8 cellular contexts compared by ENCODE assay signal in genomic region chr9:21812945-21813568, GRCh38. TPM values are rescaled to one million over a fixed set of nuclear protein-coding genes. Genes with fewer than 3 reads are reported as not detected.
DNase-seq lines count a peak whose midpoint lies in the region; ATAC-seq, FAIRE-seq and TF ChIP-seq lines count a peak whose summit lies in the region.

No MANE protein-coding gene starts in this region.

- no peaks in the 10 kb centered on the region for H3K27me3 Mint-ChIP-seq in CD4-positive, alpha-beta memory T cell

- H3K27ac ChIP-seq in CD4-positive, alpha-beta memory T cell (ENCODE audit: low read depth, low read length): no peak overlapping the region
- H3K27ac ChIP-seq in Panc1 (ENCODE audit: low read length) (peak overlapping the region; percentile 23; the same call in 1 of the 2 replicates), trophoblast cell (ENCODE audit: low read depth, low read length) (no peak overlapping the region)

- TF ChIP-seq CTCF in Panc1 (IDR thresholded peaks at IDR 0.05): peak; percentile 77

- H3K23ac ChIP-seq in trophoblast cell (ENCODE audit: low read length): no peak overlapping the region

- peak; percentile 59 to 71 (median 64) for DNase-seq in CD4-positive, alpha-beta memory T cell
- DNase-seq in Panc1 (ENCODE audit: low read depth, low spot score) (peak; percentile 74), globus pallidus (ENCODE audit: low spot score) (peak; percentile 73), trophoblast cell (peak; percentile 88 to 96), urothelium cell line (ENCODE audit: low spot score) (peak; percentile 61)
- peak; percentile 55 for DNase-seq in activated effector memory CD4-positive, alpha-beta T cell treated with Interleukin-2 at 50 U/mL for 16 hours

- no peaks in the 10 kb centered on the region for H3K79me2 ChIP-seq in trophoblast cell (ENCODE audit: control insufficient read depth, insufficient read depth, low read length, poor library complexity)

- no TSS peak for BruUV-seq in Panc1 (replicated peaks; lab: Mats Ljungman, UMichigan)

- H3K9ac ChIP-seq in trophoblast cell (ENCODE audit: low read length): no peak overlapping the region

- no peak overlapping the region for H3K4me3 ChIP-seq in CD4-positive, alpha-beta memory T cell (ENCODE audit: low read length in 2 of 2)
- no peak overlapping the region for H3K4me3 ChIP-seq in Panc1 (ENCODE audit: low read depth in 2 of 2, low read length in 2 of 2)
- no peak overlapping the region for H3K4me3 ChIP-seq in trophoblast cell (ENCODE audit: low read depth, low read length)

- no CpG with 5 or more reads among the region's 5 CpGs for WGBS in trophoblast cell (ENCODE audit: extremely low coverage, insufficient coverage, insufficient read length)

- no peak overlapping the region for H2AFZ ChIP-seq in trophoblast cell (ENCODE audit: insufficient read depth, low read length, poor library complexity)

- peak overlapping the region in 2 of 8 donors; percentile 41 to 49 for H3K4me3 Mint-ChIP-seq in CD4-positive, alpha-beta memory T cell

- no peak overlapping the region for H2BK12ac ChIP-seq in trophoblast cell (ENCODE audit: low read length)

- no peak overlapping the region for H3K4ac ChIP-seq in trophoblast cell (ENCODE audit: low read depth, low read length)

- intact Hi-C loops in CD4-positive, alpha-beta memory T cell (cut with micrococcal nuclease): loop anchor here (1.0 to 5.0 kb wide), 7 partner anchors 104 to 431 kb away; no protein-coding TSS in a partner anchor
- intact Hi-C loops in Panc1 (cut with micrococcal nuclease; ENCODE audit: unreplicated experiment): no loop called here

- peaks cover 23 to 56% of the 10 kb centered on the region in 2 donors for H3K36me3 Mint-ChIP-seq in CD4-positive, alpha-beta memory T cell

- CTCF ChIA-PET in CD4-positive, alpha-beta memory T cell (lab: Charles Lee; ENCODE audit: partially characterized antibody): interaction anchor here (0.6 to 16.8 kb wide), 54 partner anchors 10 to 645 kb away, joined by 3 to 355 read pairs (median 4); partner anchors contain the start of genes CDKN2A, CDKN2B, CDKN2B-AS1 and IFNA4
- CTCF ChIA-PET in Panc1 (lab: Charles Lee): interaction anchor here (0.8 to 1.1 kb wide), 3 partner anchors 293 to 639 kb away, joined by 3 read pairs; no protein-coding TSS in a partner anchor

- H4K8ac ChIP-seq in trophoblast cell (ENCODE audit: low read depth, low read length): no peak overlapping the region

- in situ Hi-C loops in Panc1 (cut with HindIII; ENCODE audit: low pct_unique_long_range_greater_than_20kb, low sequenced_read_pairs): no loop called here

- no peak for FAIRE-seq in urothelium cell line (lab: Jason Lieb, UNC)

- no peak overlapping the region for H4K91ac ChIP-seq in trophoblast cell (ENCODE audit: low read depth, low read length)

- ATAC-seq in GM19351 (IDR thresholded peaks at IDR 0.05; ENCODE audit: unreplicated experiment) (peak; percentile 60), HG03521 (IDR thresholded peaks at IDR 0.05; ENCODE audit: unreplicated experiment) (peak; percentile 64), Panc1 (peak; percentile 86)

- H2BK120ac ChIP-seq in trophoblast cell (ENCODE audit: insufficient read depth, low read length, poor library complexity): no peak overlapping the region

- H3K4me1 ChIP-seq in CD4-positive, alpha-beta memory T cell (ENCODE audit: insufficient read depth, low read length): peaks cover 14% of the 10 kb centered on the region
- H3K4me1 ChIP-seq in Panc1 (ENCODE audit: control insufficient read depth, insufficient read depth, low read length): peaks cover 17% of the 10 kb centered on the region
- peaks cover 8 to 9% of the 10 kb centered on the region in 2 experiments for H3K4me1 ChIP-seq in trophoblast cell (ENCODE audit: control insufficient read depth in 1 of 2, insufficient read depth in 2 of 2, low read length in 2 of 2)

- no peak overlapping the region for H3K4me2 ChIP-seq in trophoblast cell (ENCODE audit: low read length)

- H3K4me1 Mint-ChIP-seq in CD4-positive, alpha-beta memory T cell: peaks cover 9 to 21% (median 16%) of the 10 kb centered on the region in 4 donors

- H3K14ac ChIP-seq in trophoblast cell (ENCODE audit: low read length): no peak overlapping the region

- no peaks in the 10 kb centered on the region for H3K27me3 ChIP-seq in CD4-positive, alpha-beta memory T cell (ENCODE audit: insufficient read depth, low read length)
- H3K27me3 ChIP-seq in Panc1 (ENCODE audit: control insufficient read depth, insufficient read depth, low read length): no peaks in the 10 kb centered on the region
- no peaks in the 10 kb centered on the region for H3K27me3 ChIP-seq in trophoblast cell (ENCODE audit: insufficient read depth, low read length)

- no peak overlapping the region for H3K18ac ChIP-seq in trophoblast cell (ENCODE audit: low read length)

- no peak overlapping the region for H2AK5ac ChIP-seq in trophoblast cell (ENCODE audit: low read length)

- H3K9me3 ChIP-seq in CD4-positive, alpha-beta memory T cell (ENCODE audit: control insufficient read depth in 1 of 2, low read length in 2 of 2): no peaks in the 10 kb centered on the region
- H3K9me3 ChIP-seq in Panc1 (ENCODE audit: control insufficient read depth, insufficient read depth, low read depth, low read length): no peaks in the 10 kb centered on the region
- H3K9me3 ChIP-seq in trophoblast cell (ENCODE audit: insufficient read depth, low read depth, low read length): no peaks in the 10 kb centered on the region

- H3K9me3 Mint-ChIP-seq in CD4-positive, alpha-beta memory T cell: no peaks in the 10 kb centered on the region

- H3K36me3 ChIP-seq in CD4-positive, alpha-beta memory T cell (ENCODE audit: insufficient read depth, low read length): peaks cover 21% of the 10 kb centered on the region
- H3K36me3 ChIP-seq in Panc1 (ENCODE audit: control insufficient read depth, insufficient read depth, low read length) (peaks cover 12% of the 10 kb centered on the region; the same call in 1 of the 2 replicates), trophoblast cell (ENCODE audit: control insufficient read depth in 1 of 2, insufficient read depth in 2 of 2, low read length in 2 of 2) (peaks cover 19 to 48% of the 10 kb centered on the region in 2 experiments)

- H4K12ac ChIP-seq in trophoblast cell (ENCODE audit: low read depth, low read length): no peak overlapping the region

- no peak overlapping the region for H2BK5ac ChIP-seq in trophoblast cell (ENCODE audit: low read depth, low read length, poor library complexity)

- POLR2A ChIA-PET in CD4-positive, alpha-beta memory T cell (lab: Charles Lee; ENCODE audit: partially characterized antibody): interaction anchor here (0.7 to 4.2 kb wide), 7 partner anchors 10 to 369 kb away, joined by 3 to 23 read pairs (median 4); partner anchors contain the start of genes CDKN2A, CDKN2B and CDKN2B-AS1
- POLR2A ChIA-PET in Panc1 (lab: Charles Lee): no interaction called here

- no peaks in the 10 kb centered on the region for H3K79me1 ChIP-seq in trophoblast cell (ENCODE audit: low read length)

- H3K27ac Mint-ChIP-seq in CD4-positive, alpha-beta memory T cell: peak overlapping the region in 6 of 7 donors; percentile 58 to 85 (median 74)

RNA-seq across cellular contexts. Expression of gene MTAP, which starts 10.6 kb away (rescaled TPM):
- 10 to 100 TPM; 45.5 to 47.9 TPM for total RNA-seq in CD4-positive, alpha-beta memory T cell
- polyA plus RNA-seq in CD4-positive, alpha-beta memory T cell: 10 to 100 TPM; 21.1 to 22.5 TPM
- 9.6 TPM for total RNA-seq in Panc1 (2021; ENCODE audit: unreplicated experiment)
- polyA plus RNA-seq in Panc1 (2012; ENCODE audit: insufficient read length): 2.7 TPM
- 37.1 and 37.8 TPM in 2 replicates for polyA plus RNA-seq in trophoblast cell (2013)
